In genomic region chr7:84610390-84610789, GRCh38 we compare ENCODE assay signal across 21 cellular contexts.
"Had no signal": no experiment of that assay in that cellular context is flagged by ENCODE, and none has a peak within 500 bp of the region (broad histone marks: within the 10 kb centered on the region; RNA-seq: fewer than 3 reads in every experiment).

No MANE protein-coding gene starts in this region.

- DNase-seq: activated CD4-positive, alpha-beta memory T cell treated with anti-CD3 and anti-CD28 coated beads for 36 hours; activated CD4-positive, alpha-beta T cell treated with anti-CD3 and anti-CD28 coated beads, Interleukin-2, amount 10 ng/mL, durations not matched to agents 7 days and 5 days; activated CD4-positive, CD25-positive, alpha-beta regulatory T cell; activated CD8-positive, alpha-beta memory T cell treated with anti-CD3 and anti-CD28 coated beads for 24 hours; activated effector memory CD4-positive, alpha-beta T cell treated with anti-CD3 and anti-CD28 coated beads, Interleukin-2, amount 50 U/mL, for 16 hours; activated naive CD4-positive, alpha-beta T cell treated with anti-CD3 and anti-CD28 coated beads for 36 hours; activated T-cell treated with anti-CD3 and anti-CD28 coated beads, Interleukin-2, amount 50 U/mL, for 4 hours; anterior cingulate cortex; Kasumi-1; KBM-7; NCI-H1048; NCI-H146; NCI-H187 treated with DMSO at 0.1 percent for 48 hours; NCI-H2081 treated with DMSO at 0.1 percent for 48 hours; NCI-H2171; NCI-H345; NCI-H510A; NCI-H526 treated with DMSO at 0.1 percent for 48 hours; SIG-M5; T-helper 17 cell; T-helper 9 cell had no signal

- ATAC-seq: activated T-cell treated with anti-CD3 and anti-CD28 coated beads, Interleukin-2, amount 50 U/mL, for 4 hours; T-helper 17 cell had no signal
